31 cellular contexts compared by ENCODE assay signal in genomic region chr3:150271578-150271930, GRCh38.
"Had no signal": no experiment of that assay in that cellular context is flagged by ENCODE, and none has a peak within 500 bp of the region (broad histone marks: within the 10 kb centered on the region; RNA-seq: fewer than 3 reads in every experiment).

No MANE protein-coding gene starts in this region.

- H3K27me3 Mint-ChIP-seq: activated CD4-positive, alpha-beta T cell treated with anti-CD3 and anti-CD28 coated beads for 36 hours had no signal

- H3K36me3 ChIP-seq: Peyer's patch, SJSA1 had no signal

- H3K4me1 Mint-ChIP-seq: activated CD4-positive, alpha-beta T cell treated with anti-CD3 and anti-CD28 coated beads for 36 hours; activated CD4-positive, alpha-beta T cell treated with anti-CD3 and anti-CD28 coated beads, Interleukin-2, amount 10 ng/mL, durations not matched to agents 7 days and 5 days; WTC11 had no signal

- H3K4me3 Mint-ChIP-seq: activated CD4-positive, alpha-beta T cell treated with anti-CD3 and anti-CD28 coated beads for 36 hours; activated CD4-positive, alpha-beta T cell treated with anti-CD3 and anti-CD28 coated beads, Interleukin-2, amount 10 ng/mL, durations not matched to agents 7 days and 5 days; activated CD8-positive, alpha-beta T cell treated with anti-CD3 and anti-CD28 coated beads, Interleukin-2, amount 10 ng/mL, durations not matched to agents 7 days and 5 days; activated naive CD4-positive, alpha-beta T cell treated with anti-CD3 and anti-CD28 coated beads for 36 hours; activated T-cell treated with anti-CD3 and anti-CD28 coated beads, Interleukin-2, amount 50 U/mL, for 24 hours; brain; T-helper 1 cell treated with Interleukin-12 subunit alpha and Interleukin-12 subunit beta and Interleukin-4 antibody, amounts not matched to agents 30 μg/mL and 1 μg/mL, for 36 hours; T-helper 2 cell treated with Interferon-gamma antibody and Interleukin-4, amounts not matched to agents 5 μg/mL and 100 μg/mL, for 36 hours; WTC11 had no signal

- H3K36me3 Mint-ChIP-seq: activated naive CD4-positive, alpha-beta T cell treated with anti-CD3 and anti-CD28 coated beads, Interleukin-2, amount 50 U/mL, for 72 hours; brain; WTC11 had no signal

- H3K27ac ChIP-seq: SJSA1 had no signal

- H3K9me3 ChIP-seq: Peyer's patch, SJSA1 had no signal

- H3K9me3 Mint-ChIP-seq: activated CD4-positive, alpha-beta T cell treated with anti-CD3 and anti-CD28 coated beads, Interleukin-2, amount 10 ng/mL, durations not matched to agents 7 days and 5 days; activated naive CD4-positive, alpha-beta T cell treated with anti-CD3 and anti-CD28 coated beads for 36 hours; activated T-cell treated with anti-CD3 and anti-CD28 coated beads, Interleukin-2, amount 50 U/mL, for 24 hours; activated T-helper 2 cell treated with anti-CD3 and anti-CD28 coated beads, Interferon-gamma antibody, Interleukin-2, Interleukin-4, amounts not matched to agents 10 μg/mL and 5 μg/mL and 100 μg/mL, durations not matched to agents 14 hours and 24 hours and 36 hours; brain; T-helper 1 cell treated with Interleukin-12 subunit alpha and Interleukin-12 subunit beta and Interleukin-4 antibody, amounts not matched to agents 30 μg/mL and 1 μg/mL, for 36 hours; T-helper 2 cell treated with Interferon-gamma antibody and Interleukin-4, amounts not matched to agents 5 μg/mL and 100 μg/mL, for 36 hours; WTC11 had no signal

- H3K27me3 ChIP-seq: Peyer's patch, SJSA1 had no signal

- ATAC-seq: activated CD4-positive, alpha-beta T cell treated with anti-CD3 and anti-CD28 coated beads for 36 hours; activated CD4-positive, CD25-positive, alpha-beta regulatory T cell treated with anti-CD3 and anti-CD28 coated beads, Interleukin-2, amount 50 U/mL, for 24 hours; activated CD8-positive, alpha-beta T cell treated with anti-CD3 and anti-CD28 coated beads, Interleukin-2, amount 10 ng/mL, durations not matched to agents 7 days and 5 days; activated naive CD4-positive, alpha-beta T cell treated with anti-CD3 and anti-CD28 coated beads, Interleukin-2, amount 50 U/mL, for 72 hours; PC-3; WTC11 had no signal

- H3K4me3 ChIP-seq: Peyer's patch, SJSA1 had no signal

- DNase-seq: activated CD4-positive, alpha-beta T cell treated with anti-CD3 and anti-CD28 coated beads for 36 hours; activated CD4-positive, alpha-beta T cell treated with anti-CD3 and anti-CD28 coated beads, Interleukin-2, amount 10 ng/mL, durations not matched to agents 7 days and 5 days; activated CD4-positive, alpha-beta T cell treated with anti-CD3 and anti-CD28 coated beads, Interleukin-2, amount 50 U/mL, for 48 hours; activated CD8-positive, alpha-beta T cell treated with anti-CD3 and anti-CD28 coated beads, Interleukin-2, amount 10 ng/mL, durations not matched to agents 7 days and 5 days; activated gamma-delta T cell treated with Interleukin-2 at 50 U/mL for 16 hours; activated naive CD4-positive, alpha-beta T cell treated with anti-CD3 and anti-CD28 coated beads for 36 hours; activated T-cell treated with anti-CD3 and anti-CD28 coated beads, Interleukin-2, amount 50 U/mL, for 24 hours; anterior cingulate cortex; caudate nucleus; Karpas-422; KBM-7; NCI-H1105; NCI-H1417 treated with DMSO at 0.1 percent for 48 hours; NCI-H187 treated with DMSO at 0.1 percent for 48 hours; NCI-H2081 treated with DMSO at 0.1 percent for 48 hours; NCI-H345; NCI-H524 treated with DMSO at 0.1 percent for 48 hours; NCI-H748 treated with DMSO at 0.1 percent for 48 hours; NK-92 treated with Interleukin-12 subunit alpha and Interleukin-12 subunit beta, amount 100 ng/mL, for 24 hours; PC-3; RPMI8226; SHP77 treated with DMSO at 0.1 percent for 48 hours had no signal

- H3K27ac Mint-ChIP-seq: activated CD4-positive, alpha-beta T cell treated with anti-CD3 and anti-CD28 coated beads for 36 hours; activated CD4-positive, alpha-beta T cell treated with anti-CD3 and anti-CD28 coated beads, Interleukin-2, amount 10 ng/mL, durations not matched to agents 7 days and 5 days; activated CD8-positive, alpha-beta T cell treated with anti-CD3 and anti-CD28 coated beads, Interleukin-2, amount 10 ng/mL, durations not matched to agents 7 days and 5 days; activated naive CD4-positive, alpha-beta T cell treated with anti-CD3 and anti-CD28 coated beads for 36 hours; activated naive CD4-positive, alpha-beta T cell treated with anti-CD3 and anti-CD28 coated beads, Interleukin-2, amount 50 U/mL, for 72 hours; activated T-cell treated with anti-CD3 and anti-CD28 coated beads, Interleukin-2, amount 50 U/mL, for 24 hours; activated T-helper 2 cell treated with anti-CD3 and anti-CD28 coated beads, Interferon-gamma antibody, Interleukin-2, Interleukin-4, amounts not matched to agents 10 μg/mL and 5 μg/mL and 100 μg/mL, durations not matched to agents 14 hours and 24 hours and 36 hours; T-helper 1 cell treated with Interleukin-12 subunit alpha and Interleukin-12 subunit beta and Interleukin-4 antibody, amounts not matched to agents 30 μg/mL and 1 μg/mL, for 36 hours; T-helper 2 cell treated with Interferon-gamma antibody and Interleukin-4, amounts not matched to agents 5 μg/mL and 100 μg/mL, for 36 hours; WTC11 had no signal
